In genomic region chr22:50696799-50697561, GRCh38 we compare ENCODE assay signal across 11 cellular contexts. TPM values are rescaled to one million over a fixed set of nuclear protein-coding genes. Genes with fewer than 3 reads are reported as not detected.
A peak's percentile ranks its signal among the peaks of the same experiment; 100 is the strongest.
DNase-seq lines count a peak whose midpoint lies in the region; ATAC-seq, FAIRE-seq and TF ChIP-seq lines count a peak whose summit lies in the region.
"Had no signal": no experiment of that assay in that cellular context is flagged by ENCODE, and none has a peak within 500 bp of the region (broad histone marks: within the 10 kb centered on the region; RNA-seq: fewer than 3 reads in every experiment).

No MANE protein-coding gene starts in this region.

- no peak overlapping the region for H3K27ac ChIP-seq in PC-9
- no peak overlapping the region for H3K27ac ChIP-seq in ovary

- no peak for TF ChIP-seq POLR2A in ovary (IDR thresholded peaks at IDR 0.05)

- no peak overlapping the region for H3K4me3 Mint-ChIP-seq in CD14-positive monocyte
- H3K4me3 Mint-ChIP-seq: activated T-cell treated with anti-CD3 and anti-CD28 coated beads, Interleukin-2, amount 50 U/mL, for 24 hours had no signal

- H3K36me3 ChIP-seq in PC-9 (ENCODE audit: low read depth) = no peaks in the 10 kb centered on the region
- H3K36me3 ChIP-seq in ovary = no peaks in the 10 kb centered on the region

- H3K9me2 ChIP-seq in PC-9 (ENCODE audit: insufficient read depth) = no peaks in the 10 kb centered on the region

- no peaks in the 10 kb centered on the region for H3K36me3 Mint-ChIP-seq in CD14-positive monocyte

- CTCF ChIA-PET in PC-9 (lab: Charles Lee) = no interaction called here

- intact Hi-C loops in CD14-positive monocyte (cut with micrococcal nuclease) = no loop called here
- intact Hi-C loops in PC-9 (cut with micrococcal nuclease; ENCODE audit: unreplicated experiment) = no loop called here
- intact Hi-C loops in ovary (cut with DNase I) = no loop called here

- H3K4me3 ChIP-seq in PC-9 (peak overlapping the region; percentile 29; the same call in 1 of the 2 replicates), ovary (peak overlapping the region; percentile 26)

- H3K9me3 Mint-ChIP-seq in CD14-positive monocyte = peaks cover 0 to 3% (median 0%) of the 10 kb centered on the region in 7 donors
- H3K9me3 Mint-ChIP-seq: activated T-cell treated with anti-CD3 and anti-CD28 coated beads, Interleukin-2, amount 50 U/mL, for 24 hours had no signal

- no peak overlapping the region for H2AFZ ChIP-seq in PC-9

- H3K27ac Mint-ChIP-seq in CD14-positive monocyte = no peak overlapping the region
- H3K27ac Mint-ChIP-seq: activated T-cell treated with anti-CD3 and anti-CD28 coated beads, Interleukin-2, amount 50 U/mL, for 24 hours had no signal

- H3K9me3 ChIP-seq in PC-9 (ENCODE audit: insufficient read depth, low read depth) (no peaks in the 10 kb centered on the region), ovary (no peaks in the 10 kb centered on the region)

- ATAC-seq in GM18909 (IDR thresholded peaks at IDR 0.05; ENCODE audit: poor library complexity, unreplicated experiment) = no peak
- no peak for ATAC-seq in GM21786 (IDR thresholded peaks at IDR 0.05; ENCODE audit: unreplicated experiment)

- 0 out of 2 replicates have a peak, but pooled peaks cover 4% of the 10 kb centered on the region for H3K4me1 ChIP-seq in PC-9 (replicated peaks; ENCODE audit: insufficient read depth)
- peaks cover 5% of the 10 kb centered on the region for H3K4me1 ChIP-seq in ovary (ENCODE audit: insufficient read depth)

- peaks cover 12% of the 10 kb centered on the region for H3K4me1 Mint-ChIP-seq in CD14-positive monocyte

- H3K27me3 Mint-ChIP-seq in CD14-positive monocyte (ENCODE audit: low read depth in 3 of 3) = peaks cover 0 to 1% (median 0%) of the 10 kb centered on the region in 3 donors
- H3K27me3 Mint-ChIP-seq: activated T-cell treated with anti-CD3 and anti-CD28 coated beads, Interleukin-2, amount 50 U/mL, for 24 hours had no signal

- peaks cover 20% of the 10 kb centered on the region for H3F3A ChIP-seq in PC-9 (ENCODE audit: insufficient read depth, low read depth)

- TF ChIP-seq EP300 in ovary (IDR thresholded peaks at IDR 0.05) = no peak

- H3K4me2 ChIP-seq in PC-9 = peak overlapping the region; percentile 59

- no peaks in the 10 kb centered on the region for H4K20me1 ChIP-seq in PC-9 (ENCODE audit: insufficient read depth)

- DNase-seq in CD14-positive monocyte (ENCODE audit: low spot score) = peak; percentile 36
- peak in 1 of 2 experiments; percentile 27 for DNase-seq in PC-9
- DNase-seq in frontal cortex (ENCODE audit: low spot score in 2 of 2) = peak; percentile 71 to 81
- peak in 3 of 5 donors; percentile 10 to 26 (median 11) for DNase-seq in ovary
- DNase-seq in SKM-1 (lab: John Stamatoyannopoulos, UW; ENCODE audit: unreplicated experiment) = no peak
- DNase-seq in NCI-H82 (lab: John Stamatoyannopoulos, UW) = no peak
- DNase-seq: activated T-cell treated with anti-CD3 and anti-CD28 coated beads, Interleukin-2, amount 50 U/mL, for 24 hours; MM.1S had no signal

- POLR2A ChIA-PET in PC-9 (lab: Charles Lee; ENCODE audit: unreplicated experiment) = no interaction called here

- FAIRE-seq in frontal cortex (lab: Jason Lieb, UNC) = no peak

- 6 to 12% (median 10%) methylated on average over 27 to 55 of the region's 58 CpGs for WGBS in ovary, 3 donors

- TF ChIP-seq CTCF in CD14-positive monocyte (IDR thresholded peaks at IDR 0.05) (no peak), PC-9 (conservative IDR thresholded peaks at IDR 0.05) (no peak), ovary (IDR thresholded peaks at IDR 0.05) (no peak)

- no peaks in the 10 kb centered on the region for H3K27me3 ChIP-seq in PC-9 (ENCODE audit: insufficient read depth, low read depth)
- no peaks in the 10 kb centered on the region for H3K27me3 ChIP-seq in ovary

- no TSS peak for BruUV-seq in PC-9 (replicated peaks; lab: Mats Ljungman, UMichigan)

- no peaks in the 10 kb centered on the region for H3K79me2 ChIP-seq in PC-9 (ENCODE audit: low read depth)

RNA-seq across cellular contexts. Expression of gene SHANK3, which starts 24.4 kb away (rescaled TPM):
- polyA plus RNA-seq in CD14-positive monocyte (not detected), ovary (1 to 10 TPM; 2.7 to 9.8 TPM)
- total RNA-seq in PC-9 (2021) (5.8 and 7.6 TPM in 2 replicates), frontal cortex (4.1 TPM), ovary (10 to 100 TPM in 2 of 7 donors, 1 to 10 TPM in 5; 2.6 to 23.2 (median 6.2) TPM)

RNA-seq across cellular contexts. Expression of gene ACR, which starts 41.0 kb away (rescaled TPM):
- polyA plus RNA-seq in CD14-positive monocyte (not detected), ovary (under 1 TPM; 0.33 TPM)
- total RNA-seq in PC-9 (2021) (0.28 TPM in 1 of 2 replicates, not detected in the other), frontal cortex (not detected), ovary (1 to 10 TPM in 1 of 7 donors, under 1 TPM in 2, not detected in 4; 0.25 to 1.3 (median 0.64) TPM)
- total RNA-seq: renal cortical epithelial cell had no signal

Comparison
In these comparisons a context has a peak if more than half of its experiments do, and no peak if none do; other contexts are left out.
1. DNase-seq: peak in CD14-positive monocyte (single experiment), frontal cortex (2 of 2) and ovary (3 of 5); none in SKM-1 (single experiment) and NCI-H82 (single experiment).